In genomic region chr2:217861334-217861877, GRCh38 we compare ENCODE assay signal across 25 cellular contexts.
"Had no signal": no experiment of that assay in that cellular context is flagged by ENCODE, and none has a peak within 500 bp of the region (broad histone marks: within the 10 kb centered on the region; RNA-seq: fewer than 3 reads in every experiment).

No MANE protein-coding gene starts in this region.

- H3K36me3 Mint-ChIP-seq: activated CD8-positive, alpha-beta memory T cell treated with anti-CD3 and anti-CD28 coated beads, Interleukin-2, amount 10 ng/mL, durations not matched to agents 7 days and 5 days; activated naive CD8-positive, alpha-beta T cell treated with anti-CD3 and anti-CD28 coated beads for 36 hours; naive thymus-derived CD8-positive, alpha-beta T cell; stimulated activated effector memory CD8-positive, alpha-beta T cell treated with anti-CD3 and anti-CD28 coated beads, Interleukin-12 subunit alpha, Interleukin-12 subunit beta, amount 100 ng/mL, for 72 hours had no signal

- H3K27me3 Mint-ChIP-seq: activated B cell treated with CpG ODN at 0.5 μM for 24 hours; activated CD4-positive, alpha-beta memory T cell treated with anti-CD3 and anti-CD28 coated beads, Interleukin-2, amount 10 ng/mL, durations not matched to agents 7 days and 5 days; activated CD8-positive, alpha-beta memory T cell treated with anti-CD3 and anti-CD28 coated beads, Interleukin-2, amount 10 ng/mL, durations not matched to agents 7 days and 5 days; activated naive CD8-positive, alpha-beta T cell treated with anti-CD3 and anti-CD28 coated beads for 36 hours had no signal

- FAIRE-seq: kidney, small intestine, urothelium cell line had no signal

- H3K4me1 Mint-ChIP-seq: activated CD4-positive, alpha-beta memory T cell treated with anti-CD3 and anti-CD28 coated beads, Interleukin-2, amount 10 ng/mL, durations not matched to agents 7 days and 5 days; activated CD8-positive, alpha-beta memory T cell treated with anti-CD3 and anti-CD28 coated beads, Interleukin-2, amount 10 ng/mL, durations not matched to agents 7 days and 5 days; activated naive CD8-positive, alpha-beta T cell treated with anti-CD3 and anti-CD28 coated beads for 36 hours; activated T-helper 17 cell treated with anti-CD3 and anti-CD28 coated beads, Interleukin-2, amount 50 U/mL, for 72 hours; stimulated activated effector memory CD8-positive, alpha-beta T cell treated with anti-CD3 and anti-CD28 coated beads, Interleukin-12 subunit alpha, Interleukin-12 subunit beta, amount 100 ng/mL, for 72 hours had no signal

- H3K27me3 ChIP-seq: body of pancreas, dorsolateral prefrontal cortex, thyroid gland had no signal

- H3K4me3 Mint-ChIP-seq: activated B cell treated with CpG ODN at 0.5 μM for 24 hours; activated CD4-positive, alpha-beta memory T cell treated with anti-CD3 and anti-CD28 coated beads, Interleukin-2, amount 10 ng/mL, durations not matched to agents 7 days and 5 days; activated CD8-positive, alpha-beta memory T cell treated with anti-CD3 and anti-CD28 coated beads, Interleukin-2, amount 10 ng/mL, durations not matched to agents 7 days and 5 days; activated naive CD8-positive, alpha-beta T cell treated with anti-CD3 and anti-CD28 coated beads for 36 hours; activated T-helper 17 cell treated with anti-CD3 and anti-CD28 coated beads, Interleukin-2, amount 50 U/mL, for 72 hours; naive thymus-derived CD8-positive, alpha-beta T cell; stimulated activated effector memory CD8-positive, alpha-beta T cell treated with anti-CD3 and anti-CD28 coated beads, Interleukin-12 subunit alpha, Interleukin-12 subunit beta, amount 100 ng/mL, for 72 hours had no signal

- H3K9me3 Mint-ChIP-seq: activated CD4-positive, alpha-beta memory T cell treated with anti-CD3 and anti-CD28 coated beads, Interleukin-2, amount 10 ng/mL, durations not matched to agents 7 days and 5 days; activated naive CD8-positive, alpha-beta T cell treated with anti-CD3 and anti-CD28 coated beads for 36 hours; activated T-helper 17 cell treated with anti-CD3 and anti-CD28 coated beads, Interleukin-2, amount 50 U/mL, for 72 hours; naive thymus-derived CD8-positive, alpha-beta T cell; stimulated activated effector memory CD8-positive, alpha-beta T cell treated with anti-CD3 and anti-CD28 coated beads, Interleukin-12 subunit alpha, Interleukin-12 subunit beta, amount 100 ng/mL, for 72 hours had no signal

- ATAC-seq: activated CD8-positive, alpha-beta memory T cell treated with anti-CD3 and anti-CD28 coated beads, Interleukin-2, amount 10 ng/mL, durations not matched to agents 7 days and 5 days; activated T-helper 17 cell treated with anti-CD3 and anti-CD28 coated beads, Interleukin-2, amount 50 U/mL, for 72 hours; body of pancreas; left ventricle myocardium superior; naive thymus-derived CD8-positive, alpha-beta T cell; stimulated activated effector memory CD8-positive, alpha-beta T cell treated with anti-CD3 and anti-CD28 coated beads, Interleukin-12 subunit alpha, Interleukin-12 subunit beta, amount 100 ng/mL, for 72 hours had no signal

- H3K27ac ChIP-seq: dorsolateral prefrontal cortex had no signal

- DNase-seq: activated B cell treated with CpG ODN at 0.5 μM for 24 hours; activated CD4-positive, alpha-beta memory T cell treated with anti-CD3 and anti-CD28 coated beads, Interleukin-2, amount 10 ng/mL, durations not matched to agents 7 days and 5 days; activated CD4-positive, alpha-beta T cell treated with anti-CD3 and anti-CD28 coated beads for 4 hours; activated CD8-positive, alpha-beta memory T cell treated with anti-CD3 and anti-CD28 coated beads, Interleukin-2, amount 10 ng/mL, durations not matched to agents 7 days and 5 days; activated naive CD4-positive, alpha-beta T cell; activated naive CD8-positive, alpha-beta T cell treated with anti-CD3 and anti-CD28 coated beads for 36 hours; activated T-cell treated with anti-CD3 and anti-CD28 coated beads, Interleukin-2, amount 50 U/mL, for 1 hour; amygdala; body of pancreas; dorsolateral prefrontal cortex; foreskin fibroblast; kidney; left ventricle myocardium superior; mesendoderm; naive thymus-derived CD8-positive, alpha-beta T cell; nucleus accumbens; posterior cingulate gyrus; small intestine; stimulated activated CD4-positive, alpha-beta T cell treated with anti-CD3 and anti-CD28 coated beads, Interleukin-4, amount 100 ng/mL, for 24 hours; T-helper 1 cell; T-helper 9 cell; thyroid gland had no signal

- H3K4me3 ChIP-seq: body of pancreas, dorsolateral prefrontal cortex, thyroid gland had no signal

- H3K27ac Mint-ChIP-seq: activated B cell treated with CpG ODN at 0.5 μM for 24 hours; activated CD4-positive, alpha-beta memory T cell treated with anti-CD3 and anti-CD28 coated beads, Interleukin-2, amount 10 ng/mL, durations not matched to agents 7 days and 5 days; activated CD8-positive, alpha-beta memory T cell treated with anti-CD3 and anti-CD28 coated beads, Interleukin-2, amount 10 ng/mL, durations not matched to agents 7 days and 5 days; activated naive CD8-positive, alpha-beta T cell treated with anti-CD3 and anti-CD28 coated beads for 36 hours; activated T-helper 17 cell treated with anti-CD3 and anti-CD28 coated beads, Interleukin-2, amount 50 U/mL, for 72 hours; naive thymus-derived CD8-positive, alpha-beta T cell; stimulated activated effector memory CD8-positive, alpha-beta T cell treated with anti-CD3 and anti-CD28 coated beads, Interleukin-12 subunit alpha, Interleukin-12 subunit beta, amount 100 ng/mL, for 72 hours had no signal

- H3K9me3 ChIP-seq: body of pancreas, thyroid gland had no signal
